ENCODE assay signal across 8 cellular contexts in genomic region chr21:44299458-44300261, GRCh38. TPM values are rescaled to one million over a fixed set of nuclear protein-coding genes. Genes with fewer than 3 reads are reported as not detected.
DNase-seq lines count a peak whose midpoint lies in the region; ATAC-seq and TF ChIP-seq lines count a peak whose summit lies in the region.

TSS of gene PFKL (plus strand) at chr21:44300053. CDS start at chr21:44300106, 53 bp downstream.

- intact Hi-C loops in activated T-helper 2 cell treated with anti-CD3 and anti-CD28 coated beads, Interferon-gamma antibody, Interleukin-2, Interleukin-4, amounts not matched to agents 10 μg/mL and 5 μg/mL and 100 μg/mL, durations not matched to agents 14 hours and 24 hours and 36 hours (cut with micrococcal nuclease) = loop anchor here (2.0 kb wide), 1 partner anchor 39 kb away; the partner anchor contains the start of gene CFAP410
- intact Hi-C loops in naive thymus-derived CD4-positive, alpha-beta T cell (cut with micrococcal nuclease) = loop anchor here (1.0 to 5.0 kb wide), 4 partner anchors 39 to 287 kb away; partner anchors contain the start of genes CFAP410 (in 1 of the 2), LRRC3 (in 1 of the 2) and TRAPPC10 (in 1 of the 2)

- peak within 1 kb of the TSS; percentile 84 for H3K4me3 Mint-ChIP-seq in activated T-helper 2 cell treated with anti-CD3 and anti-CD28 coated beads, Interferon-gamma antibody, Interleukin-2, Interleukin-4, amounts not matched to agents 10 μg/mL and 5 μg/mL and 100 μg/mL, durations not matched to agents 14 hours and 24 hours and 36 hours (ENCODE audit: low read depth)
- H3K4me3 Mint-ChIP-seq in naive thymus-derived CD4-positive, alpha-beta T cell = peak within 1 kb of the TSS; percentile 85 to 95 (median 91)
- H3K4me3 Mint-ChIP-seq in stimulated activated naive CD8-positive, alpha-beta T cell treated with anti-CD3 and anti-CD28 coated beads, Interleukin-15, amount 100 ng/mL, for 72 hours = peak within 1 kb of the TSS; percentile 87 to 91

- no peaks in the 10 kb centered on the region for H3K27me3 Mint-ChIP-seq in activated T-helper 2 cell treated with anti-CD3 and anti-CD28 coated beads, Interferon-gamma antibody, Interleukin-2, Interleukin-4, amounts not matched to agents 10 μg/mL and 5 μg/mL and 100 μg/mL, durations not matched to agents 14 hours and 24 hours and 36 hours (ENCODE audit: low read depth)
- no peaks in the 10 kb centered on the region for H3K27me3 Mint-ChIP-seq in naive thymus-derived CD4-positive, alpha-beta T cell
- H3K27me3 Mint-ChIP-seq in stimulated activated naive CD8-positive, alpha-beta T cell treated with anti-CD3 and anti-CD28 coated beads, Interleukin-15, amount 100 ng/mL, for 72 hours = no peaks in the 10 kb centered on the region

- H3K36me3 ChIP-seq in BE2C = no peaks in the 10 kb centered on the region
- H3K36me3 ChIP-seq in fibroblast of lung (ENCODE audit: control insufficient read depth, insufficient read depth, low read length) = no peaks in the 10 kb centered on the region
- H3K36me3 ChIP-seq in naive thymus-derived CD4-positive, alpha-beta T cell (ENCODE audit: control insufficient read depth in 2 of 3, insufficient read depth in 3 of 3, low read length in 3 of 3) = peaks cover 0 to 4% (median 0%) of the 10 kb centered on the region in 3 experiments

- peaks cover 29% of the 10 kb centered on the region for H3K4me1 Mint-ChIP-seq in activated T-helper 2 cell treated with anti-CD3 and anti-CD28 coated beads, Interferon-gamma antibody, Interleukin-2, Interleukin-4, amounts not matched to agents 10 μg/mL and 5 μg/mL and 100 μg/mL, durations not matched to agents 14 hours and 24 hours and 36 hours (ENCODE audit: low read depth)
- H3K4me1 Mint-ChIP-seq in naive thymus-derived CD4-positive, alpha-beta T cell = peaks cover 36 to 65% (median 49%) of the 10 kb centered on the region in 7 donors
- H3K4me1 Mint-ChIP-seq in stimulated activated naive CD8-positive, alpha-beta T cell treated with anti-CD3 and anti-CD28 coated beads, Interleukin-15, amount 100 ng/mL, for 72 hours = peaks cover 77% of the 10 kb centered on the region

- H3K4me1 ChIP-seq in BE2C (no peaks in the 10 kb centered on the region), fibroblast of lung (ENCODE audit: control insufficient read depth, extremely low read depth, insufficient read depth, low read length) (peaks cover 5% of the 10 kb centered on the region)
- H3K4me1 ChIP-seq in naive thymus-derived CD4-positive, alpha-beta T cell (ENCODE audit: control insufficient read depth in 2 of 2, insufficient read depth in 2 of 2, low read length in 2 of 2) = peaks cover 30 to 57% of the 10 kb centered on the region in 2 donors

- CTCF ChIA-PET in naive thymus-derived CD4-positive, alpha-beta T cell (lab: Charles Lee) = interaction anchor here (1.8 kb wide), 1 partner anchor 236 kb away, joined by 5 read pairs; no protein-coding TSS in a partner anchor

- H3K9ac ChIP-seq in fibroblast of lung (ENCODE audit: insufficient read depth, low read length) = peak within 1 kb of the TSS; percentile 73

- peak; percentile 62 for ATAC-seq in HG03354 (IDR thresholded peaks at IDR 0.05; ENCODE audit: poor library complexity, severe bottlenecking, unreplicated experiment)
- ATAC-seq in naive thymus-derived CD4-positive, alpha-beta T cell = peak; percentile 79
- ATAC-seq in stimulated activated naive CD8-positive, alpha-beta T cell treated with anti-CD3 and anti-CD28 coated beads, Interleukin-15, amount 100 ng/mL, for 72 hours = peak; percentile 75

- H2AFZ ChIP-seq in fibroblast of lung (ENCODE audit: low read length) = peak within 1 kb of the TSS; percentile 53

- POLR2A ChIA-PET in naive thymus-derived CD4-positive, alpha-beta T cell (lab: Charles Lee) = interaction anchor here (0.5 to 1.1 kb wide), 3 partner anchors 38 to 286 kb away, joined by 3 to 5 read pairs (median 4); no protein-coding TSS in a partner anchor

- H3K36me3 Mint-ChIP-seq in activated T-helper 2 cell treated with anti-CD3 and anti-CD28 coated beads, Interferon-gamma antibody, Interleukin-2, Interleukin-4, amounts not matched to agents 10 μg/mL and 5 μg/mL and 100 μg/mL, durations not matched to agents 14 hours and 24 hours and 36 hours (ENCODE audit: low read depth) = peaks cover 7% of the 10 kb centered on the region
- H3K36me3 Mint-ChIP-seq in naive thymus-derived CD4-positive, alpha-beta T cell = peaks cover 0 to 1% (median 0%) of the 10 kb centered on the region in 5 donors

- H3K27me3 ChIP-seq in BE2C (no peaks in the 10 kb centered on the region), fibroblast of lung (ENCODE audit: control insufficient read depth, insufficient read depth, low read length) (no peaks in the 10 kb centered on the region)
- H3K27me3 ChIP-seq in naive thymus-derived CD4-positive, alpha-beta T cell (ENCODE audit: control insufficient read depth in 2 of 2, insufficient read depth in 2 of 2, low read length in 2 of 2) = no peaks in the 10 kb centered on the region

- H3K9me3 Mint-ChIP-seq in activated T-helper 2 cell treated with anti-CD3 and anti-CD28 coated beads, Interferon-gamma antibody, Interleukin-2, Interleukin-4, amounts not matched to agents 10 μg/mL and 5 μg/mL and 100 μg/mL, durations not matched to agents 14 hours and 24 hours and 36 hours = no peaks in the 10 kb centered on the region
- peaks cover 0 to 2% (median 0%) of the 10 kb centered on the region in 11 donors for H3K9me3 Mint-ChIP-seq in naive thymus-derived CD4-positive, alpha-beta T cell
- H3K9me3 Mint-ChIP-seq in stimulated activated naive CD8-positive, alpha-beta T cell treated with anti-CD3 and anti-CD28 coated beads, Interleukin-15, amount 100 ng/mL, for 72 hours = no peaks in the 10 kb centered on the region

- H3K27ac Mint-ChIP-seq in activated T-helper 2 cell treated with anti-CD3 and anti-CD28 coated beads, Interferon-gamma antibody, Interleukin-2, Interleukin-4, amounts not matched to agents 10 μg/mL and 5 μg/mL and 100 μg/mL, durations not matched to agents 14 hours and 24 hours and 36 hours = peak within 1 kb of the TSS; percentile 89
- H3K27ac Mint-ChIP-seq in naive thymus-derived CD4-positive, alpha-beta T cell = peak within 1 kb of the TSS; percentile 91 to 97 (median 94)
- peak within 1 kb of the TSS; percentile 88 to 91 for H3K27ac Mint-ChIP-seq in stimulated activated naive CD8-positive, alpha-beta T cell treated with anti-CD3 and anti-CD28 coated beads, Interleukin-15, amount 100 ng/mL, for 72 hours

- peak; percentile 66 for TF ChIP-seq POLR2A in GM19099 (IDR thresholded peaks at IDR 0.05; ENCODE audit: extremely low read depth, insufficient read length, low read depth)

- H3K27ac ChIP-seq in fibroblast of lung (ENCODE audit: insufficient read depth, low read length) = peak within 1 kb of the TSS; percentile 73
- peak within 1 kb of the TSS; percentile 80 for H3K27ac ChIP-seq in naive thymus-derived CD4-positive, alpha-beta T cell (ENCODE audit: low read depth, low read length)

- H3K4me2 ChIP-seq in fibroblast of lung (ENCODE audit: extremely low read depth, insufficient read depth, low read length) = peak within 1 kb of the TSS; percentile 92

- peaks cover 21% of the 10 kb centered on the region for H3K79me2 ChIP-seq in fibroblast of lung (ENCODE audit: control insufficient read depth, insufficient read depth, low read length)

- DNase-seq in BE2C (peak; percentile 76), RKO (ENCODE audit: low spot score) (peak; percentile 64), fibroblast of lung (ENCODE audit: low read depth in 2 of 2) (peak; percentile 36 to 54)
- peak; percentile 72 for DNase-seq in activated T-helper 2 cell treated with anti-CD3 and anti-CD28 coated beads, Interferon-gamma antibody, Interleukin-2, Interleukin-4, amounts not matched to agents 10 μg/mL and 5 μg/mL and 100 μg/mL, durations not matched to agents 14 hours and 24 hours and 36 hours (ENCODE audit: low spot score)
- peak; percentile 28 to 79 (median 47) for DNase-seq in naive thymus-derived CD4-positive, alpha-beta T cell
- DNase-seq in stimulated activated naive CD8-positive, alpha-beta T cell treated with anti-CD3 and anti-CD28 coated beads, Interleukin-15, amount 100 ng/mL, for 72 hours = peak; percentile 71

- peak within 1 kb of the TSS; percentile 61 for H3K4me3 ChIP-seq in BE2C (ENCODE audit: low read depth, low read length)
- peak within 1 kb of the TSS; percentile 57 to 75 (median 62) for H3K4me3 ChIP-seq in fibroblast of lung (replicated peaks in 1 of 4; ENCODE audit: control extremely low read depth in 1 of 4, insufficient read depth in 1 of 4, low read depth in 3 of 4, low read length in 4 of 4)
- H3K4me3 ChIP-seq in naive thymus-derived CD4-positive, alpha-beta T cell (ENCODE audit: low read length) = peak within 1 kb of the TSS; percentile 59

- no peaks in the 10 kb centered on the region for H4K20me1 ChIP-seq in fibroblast of lung (ENCODE audit: control insufficient read depth, extremely low read depth, insufficient read depth, low read length)

- TF ChIP-seq CTCF in BE2C (IDR thresholded peaks at IDR 0.05; ENCODE audit: low read depth, low read length) (no peak), fibroblast of lung (conservative IDR thresholded peaks at IDR 0.05 in 1 of 2, IDR thresholded peaks at IDR 0.05 in 1 of 2; ENCODE audit: low read depth in 1 of 2, low read length in 2 of 2) (no peak)

- H3K9me3 ChIP-seq in BE2C (no peaks in the 10 kb centered on the region), fibroblast of lung (ENCODE audit: control insufficient read depth, insufficient read depth, low read depth, low read length) (no peaks in the 10 kb centered on the region)
- no peaks in the 10 kb centered on the region for H3K9me3 ChIP-seq in naive thymus-derived CD4-positive, alpha-beta T cell (ENCODE audit: control insufficient read depth in 2 of 3, low read length in 3 of 3)

RNA-seq across cellular contexts. Expression of gene PFKL, which starts in this region (rescaled TPM):
- polyA plus RNA-seq in BE2C (2012; ENCODE audit: insufficient read depth, insufficient read length, low read depth) = 23.2 TPM
- total RNA-seq in activated T-helper 2 cell treated with anti-CD3 and anti-CD28 coated beads, Interferon-gamma antibody, Interleukin-2, Interleukin-4, amounts not matched to agents 10 μg/mL and 5 μg/mL and 100 μg/mL, durations not matched to agents 14 hours and 24 hours and 36 hours = 156 and 158 TPM in 2 replicates
- total RNA-seq in fibroblast of lung = 125 and 135 TPM in 2 replicates
- polyA plus RNA-seq in fibroblast of lung = 54.8 and 59.8 TPM in 2 replicates
- polyA plus RNA-seq in fibroblast of lung (2012) = 91.4 and 105 TPM in 2 replicates
- 71.0 and 95.9 TPM in 2 replicates for polyA minus RNA-seq in fibroblast of lung (ENCODE audit: low replicate concordance)
- total RNA-seq in naive thymus-derived CD4-positive, alpha-beta T cell = 100 to 1,000 TPM; 107 to 196 (median 122) TPM
- 100 to 1,000 TPM in 1 of 2 donors, 10 to 100 TPM in 1; 75.0 to 103 TPM for polyA plus RNA-seq in naive thymus-derived CD4-positive, alpha-beta T cell

Comparison
In these comparisons a context has a peak if more than half of its experiments do, and no peak if none do; other contexts are left out.
1. Peak in every context shown above with its lines: DNase-seq, ATAC-seq, H3K4me3 ChIP-seq and H3K27ac ChIP-seq.